In genomic region chr19:34712606-34713261, GRCh38 we compare ENCODE assay signal across 8 cellular contexts. TPM values are rescaled to one million over a fixed set of nuclear protein-coding genes. Genes with fewer than 3 reads are reported as not detected.
DNase-seq lines count a peak whose midpoint lies in the region; ATAC-seq and TF ChIP-seq lines count a peak whose summit lies in the region.

No MANE protein-coding gene starts in this region.

- POLR2A ChIA-PET in activated CD4-positive, alpha-beta memory T cell treated with anti-CD3 and anti-CD28 coated beads, Interleukin-2, amount 10 ng/mL, durations not matched to agents 7 days and 5 days (lab: Charles Lee): no interaction called here

- peak in 1 of 2 donors; percentile 67 for ATAC-seq in natural killer cell treated with Interleukin-12 subunit alpha and Interleukin-12 subunit beta and Interleukin-15 and Interleukin-18, amount 100 ng/mL, for 72 hours
- no peak for ATAC-seq in GM18861 (IDR thresholded peaks at IDR 0.05; ENCODE audit: unreplicated experiment)

- TF ChIP-seq POLR2A in esophagus squamous epithelium (IDR thresholded peaks at IDR 0.05) (no peak), tibial nerve (IDR thresholded peaks at IDR 0.05) (no peak)

- CTCF ChIA-PET in activated CD4-positive, alpha-beta memory T cell treated with anti-CD3 and anti-CD28 coated beads, Interleukin-2, amount 10 ng/mL, durations not matched to agents 7 days and 5 days (lab: Charles Lee): interaction anchor here (0.6 to 4.5 kb wide), 5 partner anchors 21 to 632 kb away, joined by 3 to 62 read pairs (median 3); partner anchors contain the start of gene ZNF181

- peaks cover 0 to 7% (median 0%) of the 10 kb centered on the region in 3 donors for H3K9me3 ChIP-seq in esophagus squamous epithelium
- H3K9me3 ChIP-seq in tibial nerve: peaks cover 0 to 32% (median 2%) of the 10 kb centered on the region in 4 donors

- no peak overlapping the region for H3K27ac Mint-ChIP-seq in activated CD4-positive, alpha-beta memory T cell treated with anti-CD3 and anti-CD28 coated beads, Interleukin-2, amount 10 ng/mL, durations not matched to agents 7 days and 5 days
- H3K27ac Mint-ChIP-seq in natural killer cell treated with Interleukin-12 subunit alpha and Interleukin-12 subunit beta and Interleukin-15 and Interleukin-18, amount 100 ng/mL, for 72 hours: no peak overlapping the region

- H3K36me3 Mint-ChIP-seq in activated CD4-positive, alpha-beta memory T cell treated with anti-CD3 and anti-CD28 coated beads, Interleukin-2, amount 10 ng/mL, durations not matched to agents 7 days and 5 days (ENCODE audit: low read depth): peaks cover 12% of the 10 kb centered on the region
- H3K36me3 Mint-ChIP-seq in natural killer cell treated with Interleukin-12 subunit alpha and Interleukin-12 subunit beta and Interleukin-15 and Interleukin-18, amount 100 ng/mL, for 72 hours: peaks cover 23% of the 10 kb centered on the region

- H3K4me1 ChIP-seq in esophagus squamous epithelium (no peaks in the 10 kb centered on the region), tibial nerve (no peaks in the 10 kb centered on the region)

- no peak overlapping the region for H3K27ac ChIP-seq in esophagus squamous epithelium
- no peak overlapping the region for H3K27ac ChIP-seq in tibial nerve

- no peak overlapping the region for H3K4me3 ChIP-seq in esophagus squamous epithelium
- no peak overlapping the region for H3K4me3 ChIP-seq in tibial nerve

- peak; percentile 70 to 89 (median 82) for TF ChIP-seq CTCF in esophagus squamous epithelium (IDR thresholded peaks at IDR 0.05)
- peak; percentile 55 to 80 (median 72) for TF ChIP-seq CTCF in tibial nerve (IDR thresholded peaks at IDR 0.05)

- TF ChIP-seq EP300 in tibial nerve (IDR thresholded peaks at IDR 0.05): no peak

- H3K36me3 ChIP-seq in esophagus squamous epithelium: no peaks in the 10 kb centered on the region
- no peaks in the 10 kb centered on the region for H3K36me3 ChIP-seq in tibial nerve

- H3K27me3 Mint-ChIP-seq in activated CD4-positive, alpha-beta memory T cell treated with anti-CD3 and anti-CD28 coated beads, Interleukin-2, amount 10 ng/mL, durations not matched to agents 7 days and 5 days: peaks cover 9% of the 10 kb centered on the region
- peaks cover 30 to 45% of the 10 kb centered on the region in 2 donors for H3K27me3 Mint-ChIP-seq in natural killer cell treated with Interleukin-12 subunit alpha and Interleukin-12 subunit beta and Interleukin-15 and Interleukin-18, amount 100 ng/mL, for 72 hours

- H3K4me3 Mint-ChIP-seq in activated CD4-positive, alpha-beta memory T cell treated with anti-CD3 and anti-CD28 coated beads, Interleukin-2, amount 10 ng/mL, durations not matched to agents 7 days and 5 days: no peak overlapping the region
- H3K4me3 Mint-ChIP-seq in natural killer cell treated with Interleukin-12 subunit alpha and Interleukin-12 subunit beta and Interleukin-15 and Interleukin-18, amount 100 ng/mL, for 72 hours: no peak overlapping the region

- H3K9me3 Mint-ChIP-seq in activated CD4-positive, alpha-beta memory T cell treated with anti-CD3 and anti-CD28 coated beads, Interleukin-2, amount 10 ng/mL, durations not matched to agents 7 days and 5 days: peaks cover 21% of the 10 kb centered on the region
- peaks cover 5% of the 10 kb centered on the region for H3K9me3 Mint-ChIP-seq in natural killer cell treated with Interleukin-12 subunit alpha and Interleukin-12 subunit beta and Interleukin-15 and Interleukin-18, amount 100 ng/mL, for 72 hours

- DNase-seq in COLO829 (ENCODE audit: low spot score): peak; percentile 83
- peak; percentile 95 for DNase-seq in HT-29 (ENCODE audit: low spot score)
- DNase-seq in NCI-H748 treated with DMSO at 0.1 percent for 48 hours (lab: John Stamatoyannopoulos, UW): peak; percentile 61
- peak; percentile 57 for DNase-seq in activated CD4-positive, alpha-beta memory T cell treated with anti-CD3 and anti-CD28 coated beads, Interleukin-2, amount 10 ng/mL, durations not matched to agents 7 days and 5 days
- no peak for DNase-seq in esophagus squamous epithelium (lab: John Stamatoyannopoulos, UW)
- peak; percentile 82 for DNase-seq in natural killer cell treated with Interleukin-12 subunit alpha and Interleukin-12 subunit beta and Interleukin-15 and Interleukin-18, amount 100 ng/mL, for 72 hours (ENCODE audit: low spot score)
- DNase-seq in tibial nerve (ENCODE audit: low spot score in 2 of 2): peak in 1 of 2 donors; percentile 53

- WGBS in esophagus squamous epithelium, 2 donors: 18 to 21% methylated on average over 9 of the region's 9 CpGs
- WGBS in tibial nerve, 2 donors: 24% methylated on average over 9 of the region's 9 CpGs

- H3K27me3 ChIP-seq in esophagus squamous epithelium (peaks cover 0 to 4% (median 0%) of the 10 kb centered on the region in 4 donors), tibial nerve (no peaks in the 10 kb centered on the region)

- no peaks in the 10 kb centered on the region for H3K4me1 Mint-ChIP-seq in activated CD4-positive, alpha-beta memory T cell treated with anti-CD3 and anti-CD28 coated beads, Interleukin-2, amount 10 ng/mL, durations not matched to agents 7 days and 5 days
- peaks cover 0 to 3% of the 10 kb centered on the region in 2 donors for H3K4me1 Mint-ChIP-seq in natural killer cell treated with Interleukin-12 subunit alpha and Interleukin-12 subunit beta and Interleukin-15 and Interleukin-18, amount 100 ng/mL, for 72 hours (ENCODE audit: low read depth in 2 of 2)

- intact Hi-C loops in esophagus squamous epithelium (cut with DNase I): loop anchor here (5.0 kb wide), 2 partner anchors 70 to 215 kb away; no protein-coding TSS in a partner anchor

RNA-seq across cellular contexts. Expression of gene ZNF181, which starts 21.3 kb away (rescaled TPM):
- total RNA-seq in HT-29 (2014; rRNA removed; shearing (Covaris generic)): 7.3 and 12.1 TPM in 2 replicates
- total RNA-seq in activated CD4-positive, alpha-beta memory T cell treated with anti-CD3 and anti-CD28 coated beads, Interleukin-2, amount 10 ng/mL, durations not matched to agents 7 days and 5 days: 1 to 10 TPM; 4.2 to 4.7 TPM
- 10 to 100 TPM in 2 of 4 donors, 1 to 10 TPM in 2; 3.0 to 27.4 (median 13.3) TPM for total RNA-seq in esophagus squamous epithelium
- total RNA-seq in natural killer cell treated with Interleukin-12 subunit alpha and Interleukin-12 subunit beta and Interleukin-15 and Interleukin-18, amount 100 ng/mL, for 72 hours: 1 to 10 TPM; 3.4 to 5.7 TPM
- 10 to 100 TPM; 16.8 to 47.2 (median 27.0) TPM for total RNA-seq in tibial nerve

RNA-seq across cellular contexts. Expression of gene ZNF302, which starts 35.3 kb away (rescaled TPM):
- total RNA-seq in HT-29 (2014; rRNA removed; shearing (Covaris generic)): 3.9 and 6.4 TPM in 2 replicates
- total RNA-seq in activated CD4-positive, alpha-beta memory T cell treated with anti-CD3 and anti-CD28 coated beads, Interleukin-2, amount 10 ng/mL, durations not matched to agents 7 days and 5 days: 10 to 100 TPM; 18.4 to 20.3 TPM
- total RNA-seq in esophagus squamous epithelium (10 to 100 TPM in 1 of 4 donors, 1 to 10 TPM in 3; 6.0 to 23.5 (median 6.2) TPM), tibial nerve (10 to 100 TPM; 27.0 to 47.3 (median 36.4) TPM)
- total RNA-seq in natural killer cell treated with Interleukin-12 subunit alpha and Interleukin-12 subunit beta and Interleukin-15 and Interleukin-18, amount 100 ng/mL, for 72 hours: 10 to 100 TPM; 14.4 to 17.6 TPM

RNA-seq across cellular contexts. Expression of gene SCGB2B2, which starts 35.8 kb away (rescaled TPM):
- not detected in 2 replicates for total RNA-seq in HT-29 (2014; rRNA removed; shearing (Covaris generic))
- under 1 TPM; 0.40 to 0.58 TPM for total RNA-seq in activated CD4-positive, alpha-beta memory T cell treated with anti-CD3 and anti-CD28 coated beads, Interleukin-2, amount 10 ng/mL, durations not matched to agents 7 days and 5 days
- total RNA-seq in esophagus squamous epithelium (under 1 TPM in 2 of 4 donors, not detected in 2; 0.48 to 0.57 TPM), tibial nerve (1 to 10 TPM in 2 of 4 donors, under 1 TPM in 2; 0.21 to 1.4 (median 0.71) TPM)
- total RNA-seq in natural killer cell treated with Interleukin-12 subunit alpha and Interleukin-12 subunit beta and Interleukin-15 and Interleukin-18, amount 100 ng/mL, for 72 hours: under 1 TPM; 0.57 to 0.81 TPM
